30 cellular contexts compared by ENCODE assay signal in the genomic region with DNA sequence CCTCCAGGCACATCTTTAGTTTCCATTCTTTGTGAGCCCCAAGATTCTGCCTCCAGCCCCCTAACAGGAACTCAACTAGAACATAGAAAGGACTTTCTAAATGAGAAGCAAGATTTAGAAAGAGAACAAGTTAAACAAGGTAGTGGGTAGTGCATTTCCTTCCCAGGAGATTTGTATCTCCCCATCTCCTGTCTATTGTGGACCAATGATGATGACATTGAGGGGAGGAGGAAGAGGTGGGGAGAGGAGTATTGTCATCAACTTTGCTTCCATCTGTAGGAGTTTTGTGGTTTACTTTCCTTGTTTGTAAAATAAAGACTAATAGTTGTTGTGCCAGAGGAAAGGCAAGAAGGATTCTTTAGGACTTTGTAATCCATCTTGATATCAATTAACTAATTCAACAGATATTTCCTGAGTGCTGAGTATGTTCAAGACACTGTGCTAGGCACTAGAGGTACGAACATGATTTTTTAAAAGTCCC.
"Had no signal": no experiment of that assay in that cellular context is flagged by ENCODE, and none has a peak within 500 bp of the region (broad histone marks: within the 10 kb centered on the region; RNA-seq: fewer than 3 reads in every experiment).

No MANE protein-coding gene starts in this region.

- H3K4me1 Mint-ChIP-seq: activated CD4-positive, alpha-beta T cell treated with anti-CD3 and anti-CD28 coated beads for 36 hours; activated CD4-positive, alpha-beta T cell treated with anti-CD3 and anti-CD28 coated beads, Interleukin-2, amount 10 ng/mL, durations not matched to agents 24 days and 14 days; activated CD8-positive, alpha-beta memory T cell treated with anti-CD3 and anti-CD28 coated beads, Interleukin-2, amount 10 ng/mL, durations not matched to agents 7 days and 5 days; activated naive CD4-positive, alpha-beta T cell treated with anti-CD3 and anti-CD28 coated beads, Interleukin-2, amount 50 U/mL, for 24 hours; activated naive CD8-positive, alpha-beta T cell treated with anti-CD3 and anti-CD28 coated beads for 36 hours; central memory CD8-positive, alpha-beta T cell had no signal

- H3K27me3 ChIP-seq: ascending aorta, dorsolateral prefrontal cortex, gastrocnemius medialis, heart right ventricle, hepatocyte had no signal

- H3K27ac ChIP-seq: ascending aorta, brain microvascular endothelial cell, coronary artery, dorsolateral prefrontal cortex, foreskin keratinocyte, gastrocnemius medialis, heart right ventricle, hepatocyte had no signal

- H3K9me3 ChIP-seq: ascending aorta, gastrocnemius medialis had no signal

- H3K4me1 ChIP-seq: foreskin keratinocyte, gastrocnemius medialis had no signal

- H3K4me3 Mint-ChIP-seq: activated CD4-positive, alpha-beta memory T cell treated with anti-CD3 and anti-CD28 coated beads for 36 hours; activated CD4-positive, alpha-beta T cell treated with anti-CD3 and anti-CD28 coated beads for 36 hours; activated CD4-positive, alpha-beta T cell treated with anti-CD3 and anti-CD28 coated beads, Interleukin-2, amount 10 ng/mL, durations not matched to agents 24 days and 14 days; activated CD8-positive, alpha-beta memory T cell treated with anti-CD3 and anti-CD28 coated beads, Interleukin-2, amount 10 ng/mL, durations not matched to agents 7 days and 5 days; activated CD8-positive, alpha-beta T cell treated with anti-CD3 and anti-CD28 coated beads, Interleukin-2, amount 10 ng/mL, durations not matched to agents 7 days and 5 days; activated naive CD4-positive, alpha-beta T cell treated with anti-CD3 and anti-CD28 coated beads for 36 hours; activated naive CD4-positive, alpha-beta T cell treated with anti-CD3 and anti-CD28 coated beads, Interleukin-2, amount 50 U/mL, for 24 hours; activated naive CD8-positive, alpha-beta T cell treated with anti-CD3 and anti-CD28 coated beads for 36 hours; activated T-helper 1 cell treated with anti-CD3 and anti-CD28 coated beads, Interleukin-12 subunit alpha, Interleukin-12 subunit beta, Interleukin-2, Interleukin-4 antibody, amounts not matched to agents 30 ng/mL and 10 ng/mL and 1 ng/mL, durations not matched to agents 14 hours and 24 hours and 36 hours; central memory CD8-positive, alpha-beta T cell; dendritic cell treated with granulocyte-macrophage colony-stimulating factor and Interleukin-4, amounts not matched to agents 40 ng/mL and 50 ng/mL, for 4 days; endodermal cell had no signal

- ATAC-seq: activated CD4-positive, alpha-beta T cell treated with anti-CD3 and anti-CD28 coated beads for 36 hours; activated CD8-positive, alpha-beta memory T cell treated with anti-CD3 and anti-CD28 coated beads, Interleukin-2, amount 10 ng/mL, durations not matched to agents 7 days and 5 days; activated CD8-positive, alpha-beta T cell treated with anti-CD3 and anti-CD28 coated beads, Interleukin-2, amount 10 ng/mL, durations not matched to agents 7 days and 5 days; esophagus mucosa; foreskin keratinocyte; gastrocnemius medialis had no signal

- H3K36me3 ChIP-seq: brain microvascular endothelial cell, gastrocnemius medialis had no signal

- H3K27ac Mint-ChIP-seq: activated CD4-positive, alpha-beta memory T cell treated with anti-CD3 and anti-CD28 coated beads for 36 hours; activated CD4-positive, alpha-beta T cell treated with anti-CD3 and anti-CD28 coated beads for 36 hours; activated CD4-positive, alpha-beta T cell treated with anti-CD3 and anti-CD28 coated beads, Interleukin-2, amount 10 ng/mL, durations not matched to agents 24 days and 14 days; activated CD8-positive, alpha-beta memory T cell treated with anti-CD3 and anti-CD28 coated beads, Interleukin-2, amount 10 ng/mL, durations not matched to agents 7 days and 5 days; activated CD8-positive, alpha-beta T cell treated with anti-CD3 and anti-CD28 coated beads, Interleukin-2, amount 10 ng/mL, durations not matched to agents 7 days and 5 days; activated naive CD4-positive, alpha-beta T cell treated with anti-CD3 and anti-CD28 coated beads for 36 hours; activated naive CD4-positive, alpha-beta T cell treated with anti-CD3 and anti-CD28 coated beads, Interleukin-2, amount 50 U/mL, for 24 hours; activated naive CD8-positive, alpha-beta T cell treated with anti-CD3 and anti-CD28 coated beads for 36 hours; activated T-helper 1 cell treated with anti-CD3 and anti-CD28 coated beads, Interleukin-12 subunit alpha, Interleukin-12 subunit beta, Interleukin-2, Interleukin-4 antibody, amounts not matched to agents 30 ng/mL and 10 ng/mL and 1 ng/mL, durations not matched to agents 14 hours and 24 hours and 36 hours; activated T-helper 2 cell treated with anti-CD3 and anti-CD28 coated beads, Interferon-gamma antibody, Interleukin-2, Interleukin-4, amounts not matched to agents 10 μg/mL and 5 μg/mL and 100 μg/mL, durations not matched to agents 14 hours and 24 hours and 36 hours; dendritic cell treated with granulocyte-macrophage colony-stimulating factor and Interleukin-4, amounts not matched to agents 40 ng/mL and 50 ng/mL, for 4 days; endodermal cell had no signal

- H3K36me3 Mint-ChIP-seq: activated CD4-positive, alpha-beta memory T cell treated with anti-CD3 and anti-CD28 coated beads for 36 hours; activated CD8-positive, alpha-beta memory T cell treated with anti-CD3 and anti-CD28 coated beads, Interleukin-2, amount 10 ng/mL, durations not matched to agents 7 days and 5 days; activated naive CD4-positive, alpha-beta T cell treated with anti-CD3 and anti-CD28 coated beads, Interleukin-2, amount 50 U/mL, for 24 hours; activated naive CD8-positive, alpha-beta T cell treated with anti-CD3 and anti-CD28 coated beads for 36 hours had no signal

- DNase-seq: activated CD4-positive, alpha-beta memory T cell treated with anti-CD3 and anti-CD28 coated beads for 36 hours; activated CD4-positive, alpha-beta T cell treated with anti-CD3 and anti-CD28 coated beads for 36 hours; activated CD4-positive, alpha-beta T cell treated with anti-CD3 and anti-CD28 coated beads, Interleukin-2, amount 10 ng/mL, durations not matched to agents 24 days and 14 days; activated CD4-positive, CD25-positive, alpha-beta regulatory T cell; activated CD4-positive, CD25-positive, alpha-beta regulatory T cell treated with anti-CD3 and anti-CD28 coated beads, Interleukin-2, amount 50 U/mL, for 72 hours; activated CD8-positive, alpha-beta memory T cell treated with anti-CD3 and anti-CD28 coated beads, Interleukin-2, amount 10 ng/mL, durations not matched to agents 7 days and 5 days; activated CD8-positive, alpha-beta memory T cell treated with anti-CD3 and anti-CD28 coated beads, Interleukin-2, amount 50 U/mL, for 4 hours; activated CD8-positive, alpha-beta T cell treated with anti-CD3 and anti-CD28 coated beads, Interleukin-2, amount 10 ng/mL, durations not matched to agents 7 days and 5 days; activated effector memory CD4-positive, alpha-beta T cell treated with anti-CD3 and anti-CD28 coated beads, Interleukin-2, amount 50 U/mL, for 16 hours; activated naive CD4-positive, alpha-beta T cell treated with anti-CD3 and anti-CD28 coated beads for 36 hours; activated naive CD8-positive, alpha-beta T cell treated with anti-CD3 and anti-CD28 coated beads for 36 hours; activated T-cell treated with anti-CD3 and anti-CD28 coated beads, Interleukin-2, amount 50 U/mL, for 1 hour; activated T-cell treated with anti-CD3 and anti-CD28 coated beads, Interleukin-2, amount 50 U/mL, for 48 hours; brain microvascular endothelial cell; dorsolateral prefrontal cortex; effector memory CD4-positive, alpha-beta T cell; endodermal cell; foreskin keratinocyte; gastrocnemius medialis; heart right ventricle; T-helper 2 cell had no signal

- H3K4me3 ChIP-seq: ascending aorta, coronary artery, dorsolateral prefrontal cortex, gastrocnemius medialis, heart right ventricle, hepatocyte had no signal

- H3K9me3 Mint-ChIP-seq: activated CD4-positive, alpha-beta memory T cell treated with anti-CD3 and anti-CD28 coated beads for 36 hours; activated CD4-positive, alpha-beta T cell treated with anti-CD3 and anti-CD28 coated beads, Interleukin-2, amount 10 ng/mL, durations not matched to agents 24 days and 14 days; activated naive CD4-positive, alpha-beta T cell treated with anti-CD3 and anti-CD28 coated beads for 36 hours; activated naive CD4-positive, alpha-beta T cell treated with anti-CD3 and anti-CD28 coated beads, Interleukin-2, amount 50 U/mL, for 24 hours; activated T-helper 1 cell treated with anti-CD3 and anti-CD28 coated beads, Interleukin-12 subunit alpha, Interleukin-12 subunit beta, Interleukin-2, Interleukin-4 antibody, amounts not matched to agents 30 ng/mL and 10 ng/mL and 1 ng/mL, durations not matched to agents 14 hours and 24 hours and 36 hours; activated T-helper 2 cell treated with anti-CD3 and anti-CD28 coated beads, Interferon-gamma antibody, Interleukin-2, Interleukin-4, amounts not matched to agents 10 μg/mL and 5 μg/mL and 100 μg/mL, durations not matched to agents 14 hours and 24 hours and 36 hours; dendritic cell treated with granulocyte-macrophage colony-stimulating factor and Interleukin-4, amounts not matched to agents 40 ng/mL and 50 ng/mL, for 4 days had no signal
